Comparison of ENCODE assay signal across 1 cellular context in the genomic region with DNA sequence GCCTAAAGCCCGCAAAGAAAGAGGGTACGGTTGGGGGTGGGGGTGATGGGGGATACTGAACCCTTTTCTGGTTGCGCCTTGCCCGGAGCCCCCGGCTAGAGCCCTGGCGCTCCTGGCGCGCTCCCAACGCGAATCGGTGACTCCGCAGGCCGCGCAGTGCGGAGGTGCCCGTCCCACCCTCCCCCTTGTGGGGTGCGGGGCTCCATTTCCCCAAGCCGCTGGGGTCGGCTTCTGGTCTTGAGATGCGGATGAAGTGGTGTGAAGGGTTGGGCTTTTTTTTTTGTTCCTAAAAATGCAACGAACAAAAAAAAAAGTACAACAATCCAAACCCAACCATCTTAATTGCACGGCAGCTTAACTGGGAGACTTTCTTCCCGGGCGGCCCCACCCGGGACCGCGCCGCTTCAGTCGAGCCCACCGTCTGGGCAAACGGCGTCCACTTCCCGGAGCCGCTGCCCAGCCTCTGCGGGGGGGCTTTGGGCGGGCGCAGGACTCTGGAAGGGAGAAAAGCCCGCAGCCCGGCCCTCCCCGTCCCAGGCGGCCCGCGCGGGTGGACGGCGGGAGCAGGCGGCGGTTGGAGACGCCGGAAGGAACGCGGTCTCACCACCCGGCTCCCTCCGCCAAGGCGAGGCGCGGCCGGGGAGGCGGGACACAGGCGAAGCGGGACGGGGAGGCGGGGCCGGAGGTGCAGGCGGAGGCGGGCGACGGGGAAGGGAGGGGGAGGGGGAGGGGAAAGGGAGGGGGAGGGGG.
TF ChIP-seq lines count a peak whose summit lies in the region.

No MANE protein-coding gene starts in this region.

TF ChIP-seq in K562, 482 proteins besides CTCF, POLR2A, EP300 and RAD21 (continued from another document and continues in another):
- TF ChIP-seq ZNF140 (CRISPR knock-in tag; IDR thresholded peaks at IDR 0.05) (no peak), NFATC3 (IDR thresholded peaks at IDR 0.05) (no peak), ZNF347 (CRISPR knock-in tag; IDR thresholded peaks at IDR 0.05; ENCODE audit: low read depth) (no peak), ZKSCAN1 (IDR thresholded peaks at IDR 0.05; ENCODE audit: low read depth, low read length) (no peak), CHD2 (IDR thresholded peaks at IDR 0.05; ENCODE audit: low read depth, low read length) (no peak), DNMT1 (IDR thresholded peaks at IDR 0.05) (no peak), MEF2D (tag; conservative IDR thresholded peaks at IDR 0.05; ENCODE audit: low read depth) (no peak), MYC (IDR thresholded peaks at IDR 0.05; ENCODE audit: low read depth, low read length) (peak; percentile 60; the same call in 1 of the 2 replicates), MYC (CRISPR knock-in tag; IDR thresholded peaks at IDR 0.05; ENCODE audit: borderline replicate concordance, low read depth) (no peak), ELF1 (tag; IDR thresholded peaks at IDR 0.05) (peak; percentile 48; the same call in 1 of the 2 replicates), HDAC2 (IDR thresholded peaks at IDR 0.05) (no peak), TAF9B (IDR thresholded peaks at IDR 0.05; ENCODE audit: partially characterized antibody) (no peak), SAFB2 (IDR thresholded peaks at IDR 0.05; ENCODE audit: borderline replicate concordance, low read depth, low read length, severe bottlenecking) (no peak), ZNF197 (CRISPR knock-in tag; IDR thresholded peaks at IDR 0.05; ENCODE audit: low read depth) (no peak), SRF (CRISPR knock-in tag; IDR thresholded peaks at IDR 0.05) (0 out of 4 replicates have a peak, but pooled peaks of 1 of the 2 experiments have one; percentile 21), CBX3 (IDR thresholded peaks at IDR 0.05; ENCODE audit: borderline replicate concordance in 1 of 2, low read length in 2 of 2) (no peak), CC2D1A (IDR thresholded peaks at IDR 0.05) (no peak), SUPT5H (IDR thresholded peaks at IDR 0.05) (peak; percentile 54), RFX7 (CRISPR knock-in tag; IDR thresholded peaks at IDR 0.05) (no peak), NFRKB (IDR thresholded peaks at IDR 0.05; ENCODE audit: low read depth) (0 out of 2 replicates have a peak, but pooled peaks have one; percentile 28), TEAD2 (tag; IDR thresholded peaks at IDR 0.05) (no peak), KLF1 (tag; IDR thresholded peaks at IDR 0.05) (no peak), NUFIP1 (IDR thresholded peaks at IDR 0.05; ENCODE audit: partially characterized antibody) (no peak), POLR3G (IDR thresholded peaks at IDR 0.05; ENCODE audit: extremely low read depth, insufficient read length, insufficient replicate concordance) (no peak), ERF (CRISPR knock-in tag; IDR thresholded peaks at IDR 0.05) (0 out of 2 replicates have a peak, but pooled peaks have one; percentile 59), NR2F6 (CRISPR knock-in tag; IDR thresholded peaks at IDR 0.05) (no peak), FOXJ3 (CRISPR knock-in tag; IDR thresholded peaks at IDR 0.05) (no peak), HSF4 (CRISPR knock-in tag; IDR thresholded peaks at IDR 0.05; ENCODE audit: borderline replicate concordance) (no peak)
- TF ChIP-seq, protein P1, sequence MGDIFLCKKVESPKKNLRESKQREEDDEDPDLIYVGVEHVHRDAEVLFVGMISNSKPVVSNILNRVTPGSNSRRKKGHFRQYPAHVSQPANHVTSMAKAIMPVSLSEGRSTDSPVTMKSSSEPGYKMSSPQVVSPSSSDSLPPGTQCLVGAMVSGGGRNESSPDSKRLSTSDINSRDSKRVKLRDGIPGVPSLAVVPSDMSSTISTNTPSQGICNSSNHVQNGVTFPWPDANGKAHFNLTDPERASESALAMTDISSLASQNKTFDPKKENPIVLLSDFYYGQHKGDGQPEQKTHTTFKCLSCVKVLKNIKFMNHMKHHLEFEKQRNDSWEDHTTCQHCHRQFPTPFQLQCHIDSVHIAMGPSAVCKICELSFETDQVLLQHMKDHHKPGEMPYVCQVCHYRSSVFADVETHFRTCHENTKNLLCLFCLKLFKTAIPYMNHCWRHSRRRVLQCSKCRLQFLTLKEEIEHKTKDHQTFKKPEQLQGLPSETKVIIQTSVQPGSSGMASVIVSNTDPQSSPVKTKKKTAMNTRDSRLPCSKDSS (IDR thresholded peaks at IDR 0.05; ENCODE audit: low read depth, partially characterized antibody) = no peak
- TF ChIP-seq, protein P2, sequence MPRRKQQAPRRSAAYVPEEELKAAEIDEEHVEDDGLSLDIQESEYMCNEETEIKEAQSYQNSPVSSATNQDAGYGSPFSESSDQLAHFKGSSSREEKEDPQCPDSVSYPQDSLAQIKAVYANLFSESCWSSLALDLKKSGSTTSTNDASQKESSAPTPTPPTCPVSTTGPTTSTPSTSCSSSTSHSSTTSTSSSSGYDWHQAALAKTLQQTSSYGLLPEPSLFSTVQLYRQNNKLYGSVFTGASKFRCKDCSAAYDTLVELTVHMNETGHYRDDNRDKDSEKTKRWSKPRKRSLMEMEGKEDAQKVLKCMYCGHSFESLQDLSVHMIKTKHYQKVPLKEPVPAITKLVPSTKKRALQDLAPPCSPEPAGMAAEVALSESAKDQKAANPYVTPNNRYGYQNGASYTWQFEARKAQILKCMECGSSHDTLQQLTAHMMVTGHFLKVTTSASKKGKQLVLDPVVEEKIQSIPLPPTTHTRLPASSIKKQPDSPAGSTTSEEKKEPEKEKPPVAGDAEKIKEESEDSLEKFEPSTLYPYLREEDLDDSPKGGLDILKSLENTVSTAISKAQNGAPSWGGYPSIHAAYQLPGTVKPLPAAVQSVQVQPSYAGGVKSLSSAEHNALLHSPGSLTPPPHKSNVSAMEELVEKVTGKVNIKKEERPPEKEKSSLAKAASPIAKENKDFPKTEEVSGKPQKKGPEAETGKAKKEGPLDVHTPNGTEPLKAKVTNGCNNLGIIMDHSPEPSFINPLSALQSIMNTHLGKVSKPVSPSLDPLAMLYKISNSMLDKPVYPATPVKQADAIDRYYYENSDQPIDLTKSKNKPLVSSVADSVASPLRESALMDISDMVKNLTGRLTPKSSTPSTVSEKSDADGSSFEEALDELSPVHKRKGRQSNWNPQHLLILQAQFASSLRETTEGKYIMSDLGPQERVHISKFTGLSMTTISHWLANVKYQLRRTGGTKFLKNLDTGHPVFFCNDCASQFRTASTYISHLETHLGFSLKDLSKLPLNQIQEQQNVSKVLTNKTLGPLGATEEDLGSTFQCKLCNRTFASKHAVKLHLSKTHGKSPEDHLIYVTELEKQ (CRISPR knock-in tag; IDR thresholded peaks at IDR 0.05) = no peak
- TF ChIP-seq, protein P3, sequence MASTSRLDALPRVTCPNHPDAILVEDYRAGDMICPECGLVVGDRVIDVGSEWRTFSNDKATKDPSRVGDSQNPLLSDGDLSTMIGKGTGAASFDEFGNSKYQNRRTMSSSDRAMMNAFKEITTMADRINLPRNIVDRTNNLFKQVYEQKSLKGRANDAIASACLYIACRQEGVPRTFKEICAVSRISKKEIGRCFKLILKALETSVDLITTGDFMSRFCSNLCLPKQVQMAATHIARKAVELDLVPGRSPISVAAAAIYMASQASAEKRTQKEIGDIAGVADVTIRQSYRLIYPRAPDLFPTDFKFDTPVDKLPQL (IDR thresholded peaks at IDR 0.05; ENCODE audit: extremely low read depth, insufficient read length) = no peak
- TF ChIP-seq, protein P4, sequence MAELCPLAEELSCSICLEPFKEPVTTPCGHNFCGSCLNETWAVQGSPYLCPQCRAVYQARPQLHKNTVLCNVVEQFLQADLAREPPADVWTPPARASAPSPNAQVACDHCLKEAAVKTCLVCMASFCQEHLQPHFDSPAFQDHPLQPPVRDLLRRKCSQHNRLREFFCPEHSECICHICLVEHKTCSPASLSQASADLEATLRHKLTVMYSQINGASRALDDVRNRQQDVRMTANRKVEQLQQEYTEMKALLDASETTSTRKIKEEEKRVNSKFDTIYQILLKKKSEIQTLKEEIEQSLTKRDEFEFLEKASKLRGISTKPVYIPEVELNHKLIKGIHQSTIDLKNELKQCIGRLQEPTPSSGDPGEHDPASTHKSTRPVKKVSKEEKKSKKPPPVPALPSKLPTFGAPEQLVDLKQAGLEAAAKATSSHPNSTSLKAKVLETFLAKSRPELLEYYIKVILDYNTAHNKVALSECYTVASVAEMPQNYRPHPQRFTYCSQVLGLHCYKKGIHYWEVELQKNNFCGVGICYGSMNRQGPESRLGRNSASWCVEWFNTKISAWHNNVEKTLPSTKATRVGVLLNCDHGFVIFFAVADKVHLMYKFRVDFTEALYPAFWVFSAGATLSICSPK (IDR thresholded peaks at IDR 0.05; ENCODE audit: borderline replicate concordance) = no peak
- TF ChIP-seq, protein P5, sequence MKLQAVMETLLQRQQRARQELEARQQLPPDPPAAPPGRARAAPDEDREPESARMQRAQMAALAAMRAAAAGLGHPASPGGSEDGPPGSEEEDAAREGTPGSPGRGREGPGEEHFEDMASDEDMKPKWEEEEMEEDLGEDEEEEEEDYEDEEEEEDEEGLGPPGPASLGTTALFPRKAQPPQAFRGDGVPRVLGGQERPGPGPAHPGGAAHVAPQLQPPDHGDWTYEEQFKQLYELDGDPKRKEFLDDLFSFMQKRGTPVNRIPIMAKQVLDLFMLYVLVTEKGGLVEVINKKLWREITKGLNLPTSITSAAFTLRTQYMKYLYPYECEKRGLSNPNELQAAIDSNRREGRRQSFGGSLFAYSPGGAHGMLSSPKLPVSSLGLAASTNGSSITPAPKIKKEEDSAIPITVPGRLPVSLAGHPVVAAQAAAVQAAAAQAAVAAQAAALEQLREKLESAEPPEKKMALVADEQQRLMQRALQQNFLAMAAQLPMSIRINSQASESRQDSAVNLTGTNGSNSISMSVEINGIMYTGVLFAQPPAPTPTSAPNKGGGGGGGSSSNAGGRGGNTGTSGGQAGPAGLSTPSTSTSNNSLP (IDR thresholded peaks at IDR 0.05; ENCODE audit: borderline replicate concordance, low read depth, low read length) = no peak
- TF ChIP-seq, protein P6, sequence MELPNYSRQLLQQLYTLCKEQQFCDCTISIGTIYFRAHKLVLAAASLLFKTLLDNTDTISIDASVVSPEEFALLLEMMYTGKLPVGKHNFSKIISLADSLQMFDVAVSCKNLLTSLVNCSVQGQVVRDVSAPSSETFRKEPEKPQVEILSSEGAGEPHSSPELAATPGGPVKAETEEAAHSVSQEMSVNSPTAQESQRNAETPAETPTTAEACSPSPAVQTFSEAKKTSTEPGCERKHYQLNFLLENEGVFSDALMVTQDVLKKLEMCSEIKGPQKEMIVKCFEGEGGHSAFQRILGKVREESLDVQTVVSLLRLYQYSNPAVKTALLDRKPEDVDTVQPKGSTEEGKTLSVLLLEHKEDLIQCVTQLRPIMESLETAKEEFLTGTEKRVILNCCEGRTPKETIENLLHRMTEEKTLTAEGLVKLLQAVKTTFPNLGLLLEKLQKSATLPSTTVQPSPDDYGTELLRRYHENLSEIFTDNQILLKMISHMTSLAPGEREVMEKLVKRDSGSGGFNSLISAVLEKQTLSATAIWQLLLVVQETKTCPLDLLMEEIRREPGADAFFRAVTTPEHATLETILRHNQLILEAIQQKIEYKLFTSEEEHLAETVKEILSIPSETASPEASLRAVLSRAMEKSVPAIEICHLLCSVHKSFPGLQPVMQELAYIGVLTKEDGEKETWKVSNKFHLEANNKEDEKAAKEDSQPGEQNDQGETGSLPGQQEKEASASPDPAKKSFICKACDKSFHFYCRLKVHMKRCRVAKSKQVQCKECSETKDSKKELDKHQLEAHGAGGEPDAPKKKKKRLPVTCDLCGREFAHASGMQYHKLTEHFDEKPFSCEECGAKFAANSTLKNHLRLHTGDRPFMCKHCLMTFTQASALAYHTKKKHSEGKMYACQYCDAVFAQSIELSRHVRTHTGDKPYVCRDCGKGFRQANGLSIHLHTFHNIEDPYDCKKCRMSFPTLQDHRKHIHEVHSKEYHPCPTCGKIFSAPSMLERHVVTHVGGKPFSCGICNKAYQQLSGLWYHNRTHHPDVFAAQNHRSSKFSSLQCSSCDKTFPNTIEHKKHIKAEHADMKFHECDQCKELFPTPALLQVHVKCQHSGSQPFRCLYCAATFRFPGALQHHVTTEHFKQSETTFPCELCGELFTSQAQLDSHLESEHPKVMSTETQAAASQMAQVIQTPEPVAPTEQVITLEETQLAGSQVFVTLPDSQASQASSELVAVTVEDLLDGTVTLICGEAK (IDR thresholded peaks at IDR 0.05) = no peak
- TF ChIP-seq, protein P6 (CRISPR knock-in tag; IDR thresholded peaks at IDR 0.05) = no peak
- TF ChIP-seq, protein P7, sequence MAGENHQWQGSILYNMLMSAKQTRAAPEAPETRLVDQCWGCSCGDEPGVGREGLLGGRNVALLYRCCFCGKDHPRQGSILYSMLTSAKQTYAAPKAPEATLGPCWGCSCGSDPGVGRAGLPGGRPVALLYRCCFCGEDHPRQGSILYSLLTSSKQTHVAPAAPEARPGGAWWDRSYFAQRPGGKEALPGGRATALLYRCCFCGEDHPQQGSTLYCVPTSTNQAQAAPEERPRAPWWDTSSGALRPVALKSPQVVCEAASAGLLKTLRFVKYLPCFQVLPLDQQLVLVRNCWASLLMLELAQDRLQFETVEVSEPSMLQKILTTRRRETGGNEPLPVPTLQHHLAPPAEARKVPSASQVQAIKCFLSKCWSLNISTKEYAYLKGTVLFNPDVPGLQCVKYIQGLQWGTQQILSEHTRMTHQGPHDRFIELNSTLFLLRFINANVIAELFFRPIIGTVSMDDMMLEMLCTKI (IDR thresholded peaks at IDR 0.05; ENCODE audit: partially characterized antibody) = no peak
